ENCODE assay signal across 1 cellular context in genomic region chr3:61776390-61776789, GRCh38.
TF ChIP-seq lines count a peak whose summit lies in the region.

No MANE protein-coding gene starts in this region.

TF ChIP-seq in GM23338, 12 proteins besides CTCF, POLR2A, EP300 and RAD21 (continued from another document):
- no peak for TF ChIP-seq ETS1 (IDR thresholded peaks at IDR 0.05)
- TF ChIP-seq CREB1 (CRISPR knock-in tag; IDR thresholded peaks at IDR 0.05; ENCODE audit: low read depth): no peak
- no peak for TF ChIP-seq REST (IDR thresholded peaks at IDR 0.05; ENCODE audit: unreplicated experiment)
- no peak for TF ChIP-seq ZNF331 (CRISPR knock-in tag; IDR thresholded peaks at IDR 0.05; ENCODE audit: low read depth)
- no peak for TF ChIP-seq STAT1 (IDR thresholded peaks at IDR 0.05; ENCODE audit: unreplicated experiment)
- TF ChIP-seq NANOG (IDR thresholded peaks at IDR 0.05; ENCODE audit: borderline replicate concordance): no peak
- TF ChIP-seq EZH2 (IDR thresholded peaks at IDR 0.05; ENCODE audit: low read depth, unreplicated experiment): no peak
- no peak for TF ChIP-seq EZH2phosphoT487 (IDR thresholded peaks at IDR 0.05; ENCODE audit: unreplicated experiment)
- no peak for TF ChIP-seq JUNB (IDR thresholded peaks at IDR 0.05; ENCODE audit: unreplicated experiment)
- no peak for TF ChIP-seq POLR2AphosphoS5 (IDR thresholded peaks at IDR 0.05; ENCODE audit: low read depth)
